13 cellular contexts compared by ENCODE assay signal in the genomic region with DNA sequence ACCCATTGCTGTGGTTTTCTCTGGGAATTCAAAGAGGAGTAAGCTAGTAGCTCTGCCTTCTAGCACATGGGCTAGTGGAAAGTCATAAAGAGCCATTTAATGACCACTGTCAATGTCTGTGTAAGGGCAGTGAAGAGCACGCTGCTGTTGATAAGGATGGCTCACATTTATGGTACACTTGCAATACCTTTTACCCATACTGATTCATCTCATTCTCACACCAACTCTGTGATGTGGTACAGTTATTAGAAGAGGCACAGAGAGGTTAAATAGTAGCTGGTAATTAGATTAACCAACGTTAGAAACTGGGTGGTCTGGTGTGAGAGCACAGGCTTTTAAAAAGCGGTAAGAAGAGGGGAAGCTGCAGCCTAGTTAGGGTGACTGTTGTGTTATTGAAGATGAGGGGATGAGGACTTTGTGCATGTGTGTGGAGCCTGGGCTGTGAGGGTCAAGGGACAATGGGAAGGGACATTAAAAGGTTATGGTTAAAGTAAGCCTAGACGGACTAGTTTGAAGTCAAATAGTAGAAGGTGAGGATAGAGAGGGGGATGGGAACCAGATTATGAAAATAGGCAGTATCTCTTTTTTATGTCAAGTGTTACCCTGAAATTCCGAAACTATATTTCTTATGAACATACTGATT. TPM values are rescaled to one million over a fixed set of nuclear protein-coding genes. Genes with fewer than 3 reads are reported as not detected.
A peak's percentile ranks its signal among the peaks of the same experiment; 100 is the strongest.
DNase-seq lines count a peak whose midpoint lies in the region; ATAC-seq and TF ChIP-seq lines count a peak whose summit lies in the region.
"Had no signal": no experiment of that assay in that cellular context is flagged by ENCODE, and none has a peak within 500 bp of the region (broad histone marks: within the 10 kb centered on the region; RNA-seq: fewer than 3 reads in every experiment).

No MANE protein-coding gene starts in this region.

- ATAC-seq in GM18868 (IDR thresholded peaks at IDR 0.05; ENCODE audit: unreplicated experiment) = peak; percentile 44
- ATAC-seq in activated CD8-positive, alpha-beta T cell treated with anti-CD3 and anti-CD28 coated beads for 36 hours = peak; percentile 59
- ATAC-seq in GM21529 (IDR thresholded peaks at IDR 0.05; ENCODE audit: unreplicated experiment) = no peak
- ATAC-seq: psoas muscle had no signal

- H3K9me3 ChIP-seq in CD4-positive, alpha-beta memory T cell (ENCODE audit: control insufficient read depth in 1 of 2, low read length in 2 of 2) = no peaks in the 10 kb centered on the region
- H3K9me3 ChIP-seq: psoas muscle had no signal

- H3K9me3 Mint-ChIP-seq in CD4-positive, alpha-beta memory T cell = peaks cover 0 to 11% (median 3%) of the 10 kb centered on the region in 8 donors
- H3K9me3 Mint-ChIP-seq in activated CD8-positive, alpha-beta T cell treated with anti-CD3 and anti-CD28 coated beads for 36 hours = peaks cover 17% of the 10 kb centered on the region
- H3K9me3 Mint-ChIP-seq in nephron = peaks cover 8% of the 10 kb centered on the region

- no peak for DNase-seq in CD4-positive, alpha-beta memory T cell
- DNase-seq in activated CD8-positive, alpha-beta T cell treated with anti-CD3 and anti-CD28 coated beads for 36 hours = no peak
- no peak for DNase-seq in activated effector memory CD4-positive, alpha-beta T cell treated with anti-CD3 and anti-CD28 coated beads, Interleukin-2, amount 50 U/mL, for 16 hours
- DNase-seq in NCI-H2171 (lab: John Stamatoyannopoulos, UW) = no peak
- DNase-seq: caudate nucleus; DMS 273 treated with DMSO at 0.1 percent for 48 hours; NCI-H2171 treated with DMSO at 0.1 percent for 48 hours; PC-9; psoas muscle; stimulated activated CD4-positive, alpha-beta T cell treated with anti-CD3 and anti-CD28 coated beads, Interleukin-2, amount 100 ng/mL, for 24 hours had no signal

- H3K27ac Mint-ChIP-seq in CD4-positive, alpha-beta memory T cell = peak overlapping the region; percentile 19 to 70 (median 36)
- H3K27ac Mint-ChIP-seq in activated CD8-positive, alpha-beta T cell treated with anti-CD3 and anti-CD28 coated beads for 36 hours = peak overlapping the region; percentile 79
- peak overlapping the region; percentile 2 to 31 (median 17) for H3K27ac Mint-ChIP-seq in nephron

- H3K36me3 ChIP-seq in CD4-positive, alpha-beta memory T cell (ENCODE audit: insufficient read depth, low read length) = peaks cover 6% of the 10 kb centered on the region

- intact Hi-C loops in CD4-positive, alpha-beta memory T cell (cut with micrococcal nuclease) = loop anchor here (2.0 kb wide), 1 partner anchor 17 kb away; no protein-coding TSS in a partner anchor
- intact Hi-C loops in activated CD8-positive, alpha-beta T cell treated with anti-CD3 and anti-CD28 coated beads for 36 hours (cut with micrococcal nuclease) = no loop called here

- H3K27me3 Mint-ChIP-seq in CD4-positive, alpha-beta memory T cell = no peaks in the 10 kb centered on the region
- H3K27me3 Mint-ChIP-seq in activated CD8-positive, alpha-beta T cell treated with anti-CD3 and anti-CD28 coated beads for 36 hours = no peaks in the 10 kb centered on the region
- no peaks in the 10 kb centered on the region for H3K27me3 Mint-ChIP-seq in nephron (ENCODE audit: low read depth)

- peaks cover 93% of the 10 kb centered on the region for H3K4me1 ChIP-seq in CD4-positive, alpha-beta memory T cell (ENCODE audit: insufficient read depth, low read length)
- H3K4me1 ChIP-seq: psoas muscle had no signal

- H3K27me3 ChIP-seq in CD4-positive, alpha-beta memory T cell (ENCODE audit: insufficient read depth, low read length) = no peaks in the 10 kb centered on the region

- no peak overlapping the region for H3K27ac ChIP-seq in CD4-positive, alpha-beta memory T cell (ENCODE audit: low read depth, low read length)
- H3K27ac ChIP-seq: PC-9, psoas muscle had no signal

- H3K4me1 Mint-ChIP-seq in CD4-positive, alpha-beta memory T cell = peaks cover 69 to 96% (median 82%) of the 10 kb centered on the region in 4 donors
- peaks cover 80% of the 10 kb centered on the region for H3K4me1 Mint-ChIP-seq in activated CD8-positive, alpha-beta T cell treated with anti-CD3 and anti-CD28 coated beads for 36 hours (ENCODE audit: low read depth)
- H3K4me1 Mint-ChIP-seq in nephron = peaks cover 33% of the 10 kb centered on the region

- no peak overlapping the region for H3K4me3 ChIP-seq in CD4-positive, alpha-beta memory T cell (ENCODE audit: low read length in 2 of 2)
- H3K4me3 ChIP-seq: PC-9, psoas muscle had no signal

- CTCF ChIA-PET in CD4-positive, alpha-beta memory T cell (lab: Charles Lee; ENCODE audit: partially characterized antibody) = interaction anchor here (0.6 to 1.2 kb wide), 2 partner anchors 9 to 62 kb away, joined by 3 to 4 read pairs; no protein-coding TSS in a partner anchor
- CTCF ChIA-PET in activated CD8-positive, alpha-beta T cell treated with anti-CD3 and anti-CD28 coated beads for 36 hours (lab: Charles Lee) = interaction anchor here (1.5 kb wide), 1 partner anchor 86 kb away, joined by 5 read pairs; no protein-coding TSS in a partner anchor

- peak overlapping the region in 7 of 8 donors; percentile 23 to 69 (median 51) for H3K4me3 Mint-ChIP-seq in CD4-positive, alpha-beta memory T cell
- no peak overlapping the region for H3K4me3 Mint-ChIP-seq in activated CD8-positive, alpha-beta T cell treated with anti-CD3 and anti-CD28 coated beads for 36 hours
- H3K4me3 Mint-ChIP-seq in nephron = no peak overlapping the region

- H3K36me3 Mint-ChIP-seq in CD4-positive, alpha-beta memory T cell = peaks cover 52 to 58% of the 10 kb centered on the region in 2 donors
- H3K36me3 Mint-ChIP-seq in activated CD8-positive, alpha-beta T cell treated with anti-CD3 and anti-CD28 coated beads for 36 hours (ENCODE audit: low read depth) = peaks cover 59% of the 10 kb centered on the region
- peaks cover 38% of the 10 kb centered on the region for H3K36me3 Mint-ChIP-seq in nephron (ENCODE audit: low read depth)

- no peak for TF ChIP-seq CTCF in activated CD8-positive, alpha-beta T cell treated with anti-CD3 and anti-CD28 coated beads for 36 hours (IDR thresholded peaks at IDR 0.05)
- TF ChIP-seq CTCF in nephron (IDR thresholded peaks at IDR 0.05; ENCODE audit: unreplicated experiment in 3 of 3) = no peak

- POLR2A ChIA-PET in CD4-positive, alpha-beta memory T cell (lab: Charles Lee; ENCODE audit: partially characterized antibody) = interaction anchor here (0.6 to 3.6 kb wide), 4 partner anchors 20 to 207 kb away, joined by 3 to 15 read pairs (median 4); no protein-coding TSS in a partner anchor
- POLR2A ChIA-PET in activated CD8-positive, alpha-beta T cell treated with anti-CD3 and anti-CD28 coated beads for 36 hours (lab: Charles Lee) = interaction anchor here (1.2 kb wide), 1 partner anchor 18 kb away, joined by 3 read pairs; no protein-coding TSS in a partner anchor

RNA-seq across cellular contexts. Expression of gene RASSF3, which starts 25.2 kb away (rescaled TPM):
- total RNA-seq in CD4-positive, alpha-beta memory T cell = 100 to 1,000 TPM; 159 TPM
- polyA plus RNA-seq in CD4-positive, alpha-beta memory T cell = 10 to 100 TPM in 1 of 2 donors, 1 to 10 TPM in 1; 5.2 to 12.3 TPM
- 10 to 100 TPM; 40.4 to 41.6 TPM for total RNA-seq in activated CD8-positive, alpha-beta T cell treated with anti-CD3 and anti-CD28 coated beads for 36 hours

Comparison
In these comparisons a context has a peak if more than half of its experiments do, and no peak if none do; other contexts are left out.
1. H3K27ac Mint-ChIP-seq: peak in every context shown above with its lines; median percentile 79 in activated CD8-positive, alpha-beta T cell treated with anti-CD3 and anti-CD28 coated beads for 36 hours; 36 in CD4-positive, alpha-beta memory T cell; 17 in nephron.
2. H3K4me3 Mint-ChIP-seq: peak in CD4-positive, alpha-beta memory T cell (7 of 8); none in activated CD8-positive, alpha-beta T cell treated with anti-CD3 and anti-CD28 coated beads for 36 hours (single experiment) and nephron (0 of 3).